In the genomic region with DNA sequence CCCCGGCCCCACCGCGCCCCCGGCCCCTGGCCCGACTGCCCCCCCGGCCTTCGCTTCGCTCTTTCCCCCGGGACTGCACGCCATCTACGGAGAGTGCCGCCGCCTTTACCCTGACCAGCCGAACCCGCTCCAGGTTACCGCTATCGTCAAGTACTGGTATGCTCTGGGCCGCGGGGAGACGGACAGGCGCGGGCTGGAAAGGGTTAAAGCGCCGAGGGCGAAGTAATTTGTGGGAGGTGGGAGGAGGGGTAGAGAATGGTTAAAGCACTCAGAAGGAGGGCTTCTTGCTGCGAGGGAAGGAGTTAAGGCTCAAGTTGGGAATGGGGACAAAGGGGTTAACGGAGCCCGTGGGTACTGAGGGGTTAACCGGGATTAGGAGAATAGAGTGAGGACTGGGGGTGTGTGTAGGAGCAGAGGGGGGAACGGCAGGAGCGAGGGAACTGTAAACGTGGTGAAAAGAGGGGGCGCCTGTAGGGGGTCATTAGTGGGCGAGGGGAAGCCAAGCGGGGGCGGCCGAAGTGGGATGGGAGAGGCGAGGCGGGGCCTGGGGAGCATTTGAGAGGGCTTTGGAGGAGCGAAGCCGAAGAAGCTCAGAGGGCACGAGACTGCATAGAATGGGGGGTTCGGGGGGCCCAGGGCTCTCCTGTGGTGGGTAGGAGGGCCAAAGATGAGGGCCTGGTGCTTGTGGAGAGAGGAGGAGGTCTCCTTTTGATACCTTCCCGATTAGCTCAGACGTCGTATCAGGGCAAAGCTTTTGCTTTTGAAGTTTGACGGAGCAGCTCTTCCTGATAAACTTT, we compare ENCODE assay signal across 1 cellular context.
A peak's percentile ranks its signal among the peaks of the same experiment; 100 is the strongest.
TF ChIP-seq lines count a peak whose summit lies in the region.

No MANE protein-coding gene starts in this region.

TF ChIP-seq in HepG2, 621 proteins besides CTCF, POLR2A, EP300 and RAD21 (continued from another document and continues in another):
- TF ChIP-seq ZNF782 (CRISPR knock-in tag; IDR thresholded peaks at IDR 0.05; ENCODE audit: borderline replicate concordance) (no peak), ZNF720 (CRISPR knock-in tag; IDR thresholded peaks at IDR 0.05) (no peak), PITX1 (CRISPR knock-in tag; IDR thresholded peaks at IDR 0.05) (peak; percentile 65), ZFY (CRISPR knock-in tag; IDR thresholded peaks at IDR 0.05) (peak; percentile 36), ZNF572 (CRISPR knock-in tag; IDR thresholded peaks at IDR 0.05) (0 out of 2 replicates have a peak, but pooled peaks have one; percentile 31), SP140L (CRISPR knock-in tag; IDR thresholded peaks at IDR 0.05; ENCODE audit: borderline replicate concordance) (no peak), ZNF124 (CRISPR knock-in tag; IDR thresholded peaks at IDR 0.05) (no peak), SATB2 (CRISPR knock-in tag; IDR thresholded peaks at IDR 0.05) (no peak), DR1 (CRISPR knock-in tag; IDR thresholded peaks at IDR 0.05) (0 out of 2 replicates have a peak, but pooled peaks have one; percentile 6), YEATS4 (CRISPR knock-in tag; IDR thresholded peaks at IDR 0.05; ENCODE audit: borderline replicate concordance) (0 out of 2 replicates have a peak, but pooled peaks have one; percentile 38), RELA (CRISPR knock-in tag; IDR thresholded peaks at IDR 0.05) (no peak), FLYWCH1 (CRISPR knock-in tag; IDR thresholded peaks at IDR 0.05) (no peak), RBM22 (optimal IDR thresholded peaks at IDR 0.05; ENCODE audit: low read length) (no peak), ZNF619 (CRISPR knock-in tag; IDR thresholded peaks at IDR 0.05) (peak; percentile 44; the same call in 1 of the 2 replicates)
- TF ChIP-seq, protein P1, sequence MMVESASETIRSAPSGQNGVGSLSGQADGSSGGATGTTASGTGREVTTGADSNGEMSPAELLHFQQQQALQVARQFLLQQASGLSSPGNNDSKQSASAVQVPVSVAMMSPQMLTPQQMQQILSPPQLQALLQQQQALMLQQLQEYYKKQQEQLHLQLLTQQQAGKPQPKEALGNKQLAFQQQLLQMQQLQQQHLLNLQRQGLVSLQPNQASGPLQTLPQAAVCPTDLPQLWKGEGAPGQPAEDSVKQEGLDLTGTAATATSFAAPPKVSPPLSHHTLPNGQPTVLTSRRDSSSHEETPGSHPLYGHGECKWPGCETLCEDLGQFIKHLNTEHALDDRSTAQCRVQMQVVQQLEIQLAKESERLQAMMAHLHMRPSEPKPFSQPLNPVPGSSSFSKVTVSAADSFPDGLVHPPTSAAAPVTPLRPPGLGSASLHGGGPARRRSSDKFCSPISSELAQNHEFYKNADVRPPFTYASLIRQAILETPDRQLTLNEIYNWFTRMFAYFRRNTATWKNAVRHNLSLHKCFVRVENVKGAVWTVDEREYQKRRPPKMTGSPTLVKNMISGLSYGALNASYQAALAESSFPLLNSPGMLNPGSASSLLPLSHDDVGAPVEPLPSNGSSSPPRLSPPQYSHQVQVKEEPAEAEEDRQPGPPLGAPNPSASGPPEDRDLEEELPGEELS (CRISPR knock-in tag; IDR thresholded peaks at IDR 0.05), result no peak
- TF ChIP-seq, protein P2, sequence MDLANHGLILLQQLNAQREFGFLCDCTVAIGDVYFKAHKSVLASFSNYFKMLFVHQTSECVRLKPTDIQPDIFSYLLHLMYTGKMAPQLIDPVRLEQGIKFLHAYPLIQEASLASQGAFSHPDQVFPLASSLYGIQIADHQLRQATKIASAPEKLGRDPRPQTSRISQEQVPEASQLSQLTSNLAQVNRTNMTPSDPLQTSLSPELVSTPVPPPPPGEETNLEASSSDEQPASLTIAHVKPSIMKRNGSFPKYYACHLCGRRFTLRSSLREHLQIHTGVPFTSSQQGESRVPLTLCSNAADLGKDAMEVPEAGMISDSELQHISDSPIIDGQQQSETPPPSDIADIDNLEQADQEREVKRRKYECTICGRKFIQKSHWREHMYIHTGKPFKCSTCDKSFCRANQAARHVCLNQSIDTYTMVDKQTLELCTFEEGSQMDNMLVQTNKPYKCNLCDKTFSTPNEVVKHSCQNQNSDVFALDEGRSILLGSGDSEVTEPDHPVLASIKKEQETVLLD (CRISPR knock-in tag; IDR thresholded peaks at IDR 0.05; ENCODE audit: low read depth), result 0 out of 2 replicates have a peak, but pooled peaks have one; percentile 23
- TF ChIP-seq, protein P3, sequence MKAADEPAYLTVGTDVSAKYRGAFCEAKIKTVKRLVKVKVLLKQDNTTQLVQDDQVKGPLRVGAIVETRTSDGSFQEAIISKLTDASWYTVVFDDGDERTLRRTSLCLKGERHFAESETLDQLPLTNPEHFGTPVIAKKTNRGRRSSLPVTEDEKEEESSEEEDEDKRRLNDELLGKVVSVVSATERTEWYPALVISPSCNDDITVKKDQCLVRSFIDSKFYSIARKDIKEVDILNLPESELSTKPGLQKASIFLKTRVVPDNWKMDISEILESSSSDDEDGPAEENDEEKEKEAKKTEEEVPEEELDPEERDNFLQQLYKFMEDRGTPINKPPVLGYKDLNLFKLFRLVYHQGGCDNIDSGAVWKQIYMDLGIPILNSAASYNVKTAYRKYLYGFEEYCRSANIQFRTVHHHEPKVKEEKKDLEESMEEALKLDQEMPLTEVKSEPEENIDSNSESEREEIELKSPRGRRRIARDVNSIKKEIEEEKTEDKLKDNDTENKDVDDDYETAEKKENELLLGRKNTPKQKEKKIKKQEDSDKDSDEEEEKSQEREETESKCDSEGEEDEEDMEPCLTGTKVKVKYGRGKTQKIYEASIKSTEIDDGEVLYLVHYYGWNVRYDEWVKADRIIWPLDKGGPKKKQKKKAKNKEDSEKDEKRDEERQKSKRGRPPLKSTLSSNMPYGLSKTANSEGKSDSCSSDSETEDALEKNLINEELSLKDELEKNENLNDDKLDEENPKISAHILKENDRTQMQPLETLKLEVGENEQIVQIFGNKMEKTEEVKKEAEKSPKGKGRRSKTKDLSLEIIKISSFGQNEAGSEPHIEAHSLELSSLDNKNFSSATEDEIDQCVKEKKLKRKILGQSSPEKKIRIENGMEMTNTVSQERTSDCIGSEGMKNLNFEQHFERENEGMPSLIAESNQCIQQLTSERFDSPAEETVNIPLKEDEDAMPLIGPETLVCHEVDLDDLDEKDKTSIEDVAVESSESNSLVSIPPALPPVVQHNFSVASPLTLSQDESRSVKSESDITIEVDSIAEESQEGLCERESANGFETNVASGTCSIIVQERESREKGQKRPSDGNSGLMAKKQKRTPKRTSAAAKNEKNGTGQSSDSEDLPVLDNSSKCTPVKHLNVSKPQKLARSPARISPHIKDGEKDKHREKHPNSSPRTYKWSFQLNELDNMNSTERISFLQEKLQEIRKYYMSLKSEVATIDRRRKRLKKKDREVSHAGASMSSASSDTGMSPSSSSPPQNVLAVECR (CRISPR knock-in tag; IDR thresholded peaks at IDR 0.05; ENCODE audit: borderline replicate concordance), result peak; percentile 54
- TF ChIP-seq, protein P4, sequence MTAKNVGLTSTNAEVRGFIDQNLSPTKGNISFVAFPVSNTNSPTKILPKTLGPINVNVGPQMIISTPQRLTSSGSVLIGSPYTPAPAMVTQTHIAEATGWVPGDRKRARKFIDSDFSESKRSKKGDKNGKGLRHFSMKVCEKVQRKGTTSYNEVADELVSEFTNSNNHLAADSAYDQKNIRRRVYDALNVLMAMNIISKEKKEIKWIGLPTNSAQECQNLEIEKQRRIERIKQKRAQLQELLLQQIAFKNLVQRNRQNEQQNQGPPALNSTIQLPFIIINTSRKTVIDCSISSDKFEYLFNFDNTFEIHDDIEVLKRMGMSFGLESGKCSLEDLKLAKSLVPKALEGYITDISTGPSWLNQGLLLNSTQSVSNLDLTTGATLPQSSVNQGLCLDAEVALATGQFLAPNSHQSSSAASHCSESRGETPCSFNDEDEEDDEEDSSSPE (CRISPR knock-in tag; IDR thresholded peaks at IDR 0.05), result 0 out of 2 replicates have a peak, but pooled peaks have one; percentile 5
- TF ChIP-seq, protein P5, sequence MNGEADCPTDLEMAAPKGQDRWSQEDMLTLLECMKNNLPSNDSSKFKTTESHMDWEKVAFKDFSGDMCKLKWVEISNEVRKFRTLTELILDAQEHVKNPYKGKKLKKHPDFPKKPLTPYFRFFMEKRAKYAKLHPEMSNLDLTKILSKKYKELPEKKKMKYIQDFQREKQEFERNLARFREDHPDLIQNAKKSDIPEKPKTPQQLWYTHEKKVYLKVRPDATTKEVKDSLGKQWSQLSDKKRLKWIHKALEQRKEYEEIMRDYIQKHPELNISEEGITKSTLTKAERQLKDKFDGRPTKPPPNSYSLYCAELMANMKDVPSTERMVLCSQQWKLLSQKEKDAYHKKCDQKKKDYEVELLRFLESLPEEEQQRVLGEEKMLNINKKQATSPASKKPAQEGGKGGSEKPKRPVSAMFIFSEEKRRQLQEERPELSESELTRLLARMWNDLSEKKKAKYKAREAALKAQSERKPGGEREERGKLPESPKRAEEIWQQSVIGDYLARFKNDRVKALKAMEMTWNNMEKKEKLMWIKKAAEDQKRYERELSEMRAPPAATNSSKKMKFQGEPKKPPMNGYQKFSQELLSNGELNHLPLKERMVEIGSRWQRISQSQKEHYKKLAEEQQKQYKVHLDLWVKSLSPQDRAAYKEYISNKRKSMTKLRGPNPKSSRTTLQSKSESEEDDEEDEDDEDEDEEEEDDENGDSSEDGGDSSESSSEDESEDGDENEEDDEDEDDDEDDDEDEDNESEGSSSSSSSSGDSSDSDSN (CRISPR knock-in tag; IDR thresholded peaks at IDR 0.05), result peak; percentile 56; the same call in 1 of the 2 replicates
- TF ChIP-seq, protein P6, sequence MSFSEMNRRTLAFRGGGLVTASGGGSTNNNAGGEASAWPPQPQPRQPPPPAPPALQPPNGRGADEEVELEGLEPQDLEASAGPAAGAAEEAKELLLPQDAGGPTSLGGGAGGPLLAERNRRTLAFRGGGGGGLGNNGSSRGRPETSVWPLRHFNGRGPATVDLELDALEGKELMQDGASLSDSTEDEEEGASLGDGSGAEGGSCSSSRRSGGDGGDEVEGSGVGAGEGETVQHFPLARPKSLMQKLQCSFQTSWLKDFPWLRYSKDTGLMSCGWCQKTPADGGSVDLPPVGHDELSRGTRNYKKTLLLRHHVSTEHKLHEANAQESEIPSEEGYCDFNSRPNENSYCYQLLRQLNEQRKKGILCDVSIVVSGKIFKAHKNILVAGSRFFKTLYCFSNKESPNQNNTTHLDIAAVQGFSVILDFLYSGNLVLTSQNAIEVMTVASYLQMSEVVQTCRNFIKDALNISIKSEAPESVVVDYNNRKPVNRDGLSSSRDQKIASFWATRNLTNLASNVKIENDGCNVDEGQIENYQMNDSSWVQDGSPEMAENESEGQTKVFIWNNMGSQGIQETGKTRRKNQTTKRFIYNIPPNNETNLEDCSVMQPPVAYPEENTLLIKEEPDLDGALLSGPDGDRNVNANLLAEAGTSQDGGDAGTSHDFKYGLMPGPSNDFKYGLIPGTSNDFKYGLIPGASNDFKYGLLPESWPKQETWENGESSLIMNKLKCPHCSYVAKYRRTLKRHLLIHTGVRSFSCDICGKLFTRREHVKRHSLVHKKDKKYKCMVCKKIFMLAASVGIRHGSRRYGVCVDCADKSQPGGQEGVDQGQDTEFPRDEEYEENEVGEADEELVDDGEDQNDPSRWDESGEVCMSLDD (CRISPR knock-in tag; IDR thresholded peaks at IDR 0.05; ENCODE audit: borderline replicate concordance), result no peak
- TF ChIP-seq, protein P7, sequence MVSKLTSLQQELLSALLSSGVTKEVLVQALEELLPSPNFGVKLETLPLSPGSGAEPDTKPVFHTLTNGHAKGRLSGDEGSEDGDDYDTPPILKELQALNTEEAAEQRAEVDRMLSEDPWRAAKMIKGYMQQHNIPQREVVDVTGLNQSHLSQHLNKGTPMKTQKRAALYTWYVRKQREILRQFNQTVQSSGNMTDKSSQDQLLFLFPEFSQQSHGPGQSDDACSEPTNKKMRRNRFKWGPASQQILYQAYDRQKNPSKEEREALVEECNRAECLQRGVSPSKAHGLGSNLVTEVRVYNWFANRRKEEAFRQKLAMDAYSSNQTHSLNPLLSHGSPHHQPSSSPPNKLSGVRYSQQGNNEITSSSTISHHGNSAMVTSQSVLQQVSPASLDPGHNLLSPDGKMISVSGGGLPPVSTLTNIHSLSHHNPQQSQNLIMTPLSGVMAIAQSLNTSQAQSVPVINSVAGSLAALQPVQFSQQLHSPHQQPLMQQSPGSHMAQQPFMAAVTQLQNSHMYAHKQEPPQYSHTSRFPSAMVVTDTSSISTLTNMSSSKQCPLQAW (CRISPR knock-in tag; IDR thresholded peaks at IDR 0.05), result peak; percentile 34
- TF ChIP-seq, protein P8, sequence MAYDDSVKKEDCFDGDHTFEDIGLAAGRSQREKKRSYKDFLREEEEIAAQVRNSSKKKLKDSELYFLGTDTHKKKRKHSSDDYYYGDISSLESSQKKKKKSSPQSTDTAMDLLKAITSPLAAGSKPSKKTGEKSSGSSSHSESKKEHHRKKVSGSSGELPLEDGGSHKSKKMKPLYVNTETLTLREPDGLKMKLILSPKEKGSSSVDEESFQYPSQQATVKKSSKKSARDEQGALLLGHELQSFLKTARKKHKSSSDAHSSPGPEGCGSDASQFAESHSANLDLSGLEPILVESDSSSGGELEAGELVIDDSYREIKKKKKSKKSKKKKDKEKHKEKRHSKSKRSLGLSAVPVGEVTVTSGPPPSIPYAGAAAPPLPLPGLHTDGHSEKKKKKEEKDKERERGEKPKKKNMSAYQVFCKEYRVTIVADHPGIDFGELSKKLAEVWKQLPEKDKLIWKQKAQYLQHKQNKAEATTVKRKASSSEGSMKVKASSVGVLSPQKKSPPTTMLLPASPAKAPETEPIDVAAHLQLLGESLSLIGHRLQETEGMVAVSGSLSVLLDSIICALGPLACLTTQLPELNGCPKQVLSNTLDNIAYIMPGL (CRISPR knock-in tag; IDR thresholded peaks at IDR 0.05; ENCODE audit: borderline replicate concordance in 1 of 2, low read depth in 1 of 2), result 0 out of 4 replicates have a peak, but pooled peaks of 1 of the 2 experiments have one; percentile 31
- TF ChIP-seq, protein P9, sequence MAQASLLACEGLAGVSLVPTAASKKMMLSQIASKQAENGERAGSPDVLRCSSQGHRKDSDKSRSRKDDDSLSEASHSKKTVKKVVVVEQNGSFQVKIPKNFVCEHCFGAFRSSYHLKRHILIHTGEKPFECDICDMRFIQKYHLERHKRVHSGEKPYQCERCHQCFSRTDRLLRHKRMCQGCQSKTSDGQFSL (CRISPR knock-in tag; IDR thresholded peaks at IDR 0.05), result 0 out of 2 replicates have a peak, but pooled peaks have one; percentile 11
- TF ChIP-seq, protein P10, sequence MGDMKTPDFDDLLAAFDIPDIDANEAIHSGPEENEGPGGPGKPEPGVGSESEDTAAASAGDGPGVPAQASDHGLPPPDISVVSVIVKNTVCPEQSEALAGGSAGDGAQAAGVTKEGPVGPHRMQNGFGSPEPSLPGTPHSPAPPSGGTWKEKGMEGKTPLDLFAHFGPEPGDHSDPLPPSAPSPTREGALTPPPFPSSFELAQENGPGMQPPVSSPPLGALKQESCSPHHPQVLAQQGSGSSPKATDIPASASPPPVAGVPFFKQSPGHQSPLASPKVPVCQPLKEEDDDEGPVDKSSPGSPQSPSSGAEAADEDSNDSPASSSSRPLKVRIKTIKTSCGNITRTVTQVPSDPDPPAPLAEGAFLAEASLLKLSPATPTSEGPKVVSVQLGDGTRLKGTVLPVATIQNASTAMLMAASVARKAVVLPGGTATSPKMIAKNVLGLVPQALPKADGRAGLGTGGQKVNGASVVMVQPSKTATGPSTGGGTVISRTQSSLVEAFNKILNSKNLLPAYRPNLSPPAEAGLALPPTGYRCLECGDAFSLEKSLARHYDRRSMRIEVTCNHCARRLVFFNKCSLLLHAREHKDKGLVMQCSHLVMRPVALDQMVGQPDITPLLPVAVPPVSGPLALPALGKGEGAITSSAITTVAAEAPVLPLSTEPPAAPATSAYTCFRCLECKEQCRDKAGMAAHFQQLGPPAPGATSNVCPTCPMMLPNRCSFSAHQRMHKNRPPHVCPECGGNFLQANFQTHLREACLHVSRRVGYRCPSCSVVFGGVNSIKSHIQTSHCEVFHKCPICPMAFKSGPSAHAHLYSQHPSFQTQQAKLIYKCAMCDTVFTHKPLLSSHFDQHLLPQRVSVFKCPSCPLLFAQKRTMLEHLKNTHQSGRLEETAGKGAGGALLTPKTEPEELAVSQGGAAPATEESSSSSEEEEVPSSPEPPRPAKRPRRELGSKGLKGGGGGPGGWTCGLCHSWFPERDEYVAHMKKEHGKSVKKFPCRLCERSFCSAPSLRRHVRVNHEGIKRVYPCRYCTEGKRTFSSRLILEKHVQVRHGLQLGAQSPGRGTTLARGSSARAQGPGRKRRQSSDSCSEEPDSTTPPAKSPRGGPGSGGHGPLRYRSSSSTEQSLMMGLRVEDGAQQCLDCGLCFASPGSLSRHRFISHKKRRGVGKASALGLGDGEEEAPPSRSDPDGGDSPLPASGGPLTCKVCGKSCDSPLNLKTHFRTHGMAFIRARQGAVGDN (CRISPR knock-in tag; IDR thresholded peaks at IDR 0.05), result peak; percentile 50
